In the genomic region with DNA sequence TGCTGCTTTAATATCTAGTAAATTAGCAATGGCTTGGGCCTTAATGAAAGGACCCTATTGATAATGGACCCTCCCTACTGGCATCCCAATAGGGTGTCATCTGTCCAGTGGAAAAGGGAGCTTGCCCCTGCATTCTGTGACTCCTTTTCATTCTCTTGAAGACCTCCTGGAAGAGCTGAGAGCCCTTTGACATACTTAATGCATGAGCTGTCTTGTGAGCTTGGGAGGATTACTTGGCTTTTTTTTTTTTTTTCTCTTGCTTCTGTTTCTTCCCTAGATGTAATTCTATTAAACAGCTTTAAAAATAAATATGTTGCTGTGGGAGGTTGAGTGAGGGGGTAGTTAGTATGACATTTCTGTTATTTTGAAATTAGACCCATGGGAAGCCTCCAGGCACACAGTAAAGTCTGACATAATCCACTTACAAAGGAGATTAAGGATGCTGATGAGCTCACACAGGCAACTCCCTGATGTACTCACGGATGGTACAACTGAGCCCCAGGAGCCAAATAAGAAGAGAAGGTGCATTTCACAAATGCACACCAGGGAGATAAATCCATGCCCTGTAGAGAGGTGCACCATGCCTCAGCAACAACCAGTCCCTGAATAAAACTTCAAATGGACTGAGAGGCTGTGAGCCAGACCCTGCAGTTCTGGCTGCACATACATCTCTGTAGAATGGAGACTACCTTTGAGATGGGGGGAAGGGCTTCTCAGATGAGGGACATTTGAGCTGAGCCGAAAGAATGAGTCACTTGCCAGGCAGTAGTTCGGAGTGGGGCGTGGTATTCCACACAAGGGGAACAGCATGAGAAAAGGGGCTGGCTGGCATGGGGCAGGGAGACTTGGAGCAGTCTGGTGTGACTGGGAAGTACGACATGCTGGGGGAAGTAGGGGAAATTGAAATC, we compare ENCODE assay signal across 9 cellular contexts.
DNase-seq lines count a peak whose midpoint lies in the region; ATAC-seq, FAIRE-seq and TF ChIP-seq lines count a peak whose summit lies in the region.
"Had no signal": no experiment of that assay in that cellular context is flagged by ENCODE, and none has a peak within 500 bp of the region (broad histone marks: within the 10 kb centered on the region; RNA-seq: fewer than 3 reads in every experiment).

No MANE protein-coding gene starts in this region.

- H4K91ac ChIP-seq in H9 (ENCODE audit: insufficient read length, low read depth, low read length) = no peak overlapping the region

- CTCF ChIA-PET in PC-9 (lab: Charles Lee) = interaction anchor here (0.7 kb wide), 1 partner anchor 10 kb away, joined by 4 read pairs; no protein-coding TSS in a partner anchor

- H3K56ac ChIP-seq in H9 (ENCODE audit: insufficient read length, low read depth, low read length) = no peak overlapping the region

- no peak overlapping the region for H3K23ac ChIP-seq in H9 (ENCODE audit: insufficient read length, low read depth, low read length)

- intact Hi-C loops in PC-9 (cut with micrococcal nuclease; ENCODE audit: unreplicated experiment) = no loop called here

- H2AFZ ChIP-seq in H9 (ENCODE audit: low read length) = no peak overlapping the region
- no peak overlapping the region for H2AFZ ChIP-seq in PC-9
- no peak overlapping the region for H2AFZ ChIP-seq in smooth muscle cell (ENCODE audit: low read depth)

- WGBS in H9 (ENCODE audit: extremely low coverage, insufficient read length, low lambda C conversion rate) = no CpG with 5 or more reads among the region's 5 CpGs
- WGBS in smooth muscle cell (ENCODE audit: low lambda C conversion rate) = 9% methylated on average over 5 of the region's 5 CpGs
- WGBS in small intestine, 3 donors = 61 to 71% (median 68%) methylated on average over 5 of the region's 5 CpGs

- no peak overlapping the region for H2BK20ac ChIP-seq in H9 (ENCODE audit: low read depth, low read length, poor library complexity, severe bottlenecking)

- H4K20me1 ChIP-seq in H9 (ENCODE audit: control insufficient read depth, insufficient read depth, insufficient read length) (no peaks in the 10 kb centered on the region), PC-9 (ENCODE audit: insufficient read depth) (no peaks in the 10 kb centered on the region), smooth muscle cell (ENCODE audit: low read depth) (no peaks in the 10 kb centered on the region)

- H3K27me3 ChIP-seq in H9 (ENCODE audit: insufficient read depth, low read length) (no peaks in the 10 kb centered on the region), PC-9 (ENCODE audit: insufficient read depth, low read depth) (no peaks in the 10 kb centered on the region), smooth muscle cell (ENCODE audit: low read depth) (no peaks in the 10 kb centered on the region), small intestine (ENCODE audit: control insufficient read depth in 2 of 2, insufficient read depth in 2 of 2, low read length in 2 of 2) (no peaks in the 10 kb centered on the region)

- H3K18ac ChIP-seq in H9 (ENCODE audit: insufficient read length, low read depth, low read length) = no peak overlapping the region

- H2BK120ac ChIP-seq in H9 (ENCODE audit: low read depth, low read length, poor library complexity, severe bottlenecking) = no peak overlapping the region

- POLR2A ChIA-PET in PC-9 (lab: Charles Lee; ENCODE audit: unreplicated experiment) = no interaction called here

- H3K27ac Mint-ChIP-seq in H9 = peak overlapping the region in 2 of 3 experiments; percentile 8 to 71; a peak in 2 of 7 replicates
- H3K27ac Mint-ChIP-seq: naive thymus-derived CD8-positive, alpha-beta T cell had no signal

- no peak overlapping the region for H3T11ph ChIP-seq in H9 (ENCODE audit: low read length)

- H3K23me2 ChIP-seq in H9 (ENCODE audit: insufficient read length, low read depth, low read length, poor library complexity, severe bottlenecking) = no peaks in the 10 kb centered on the region

- H3K4ac ChIP-seq in H9 (ENCODE audit: low read depth, low read length) = no peak overlapping the region

- H3K27ac ChIP-seq in H9 (ENCODE audit: insufficient read length, low read depth, low read length) (no peak overlapping the region), PC-9 (no peak overlapping the region; the same call in 1 of the 2 replicates), smooth muscle cell (ENCODE audit: low read depth) (peak overlapping the region; percentile 81), small intestine (ENCODE audit: low read depth in 1 of 2, low read length in 1 of 2) (no peak overlapping the region)

- H3K4me2 ChIP-seq in H9 (ENCODE audit: insufficient read depth, insufficient read length, low read length) = no peak overlapping the region
- peak overlapping the region; percentile 58 for H3K4me2 ChIP-seq in PC-9
- peak overlapping the region; percentile 58 for H3K4me2 ChIP-seq in smooth muscle cell

- H2BK12ac ChIP-seq in H9 (ENCODE audit: insufficient read length, low read depth, low read length) = no peak overlapping the region

- no peak overlapping the region for H4K5ac ChIP-seq in H9 (ENCODE audit: insufficient read length, low read depth, low read length)

- 0 out of 5 replicates have a peak overlapping the region, but pooled peaks of 1 of the 2 experiments have one; percentile 7 for H3K4me3 Mint-ChIP-seq in H9
- H3K4me3 Mint-ChIP-seq: naive thymus-derived CD8-positive, alpha-beta T cell had no signal

- no peak overlapping the region for H2BK15ac ChIP-seq in H9 (ENCODE audit: low read depth, low read length)

- no peak overlapping the region for H2BK5ac ChIP-seq in H9 (ENCODE audit: insufficient read length, low read length)

- no peak overlapping the region for H3K4me3 ChIP-seq in PC-9
- no peak overlapping the region for H3K4me3 ChIP-seq in fibroblast of the aortic adventitia (ENCODE audit: low read depth, low read length)
- no peak overlapping the region for H3K4me3 ChIP-seq in smooth muscle cell
- H3K4me3 ChIP-seq in small intestine (ENCODE audit: low read depth in 1 of 2, low read length in 2 of 2) = no peak overlapping the region

- FAIRE-seq in small intestine (lab: Jason Lieb, UNC) = no peak

- H3K36me3 ChIP-seq in PC-9 (ENCODE audit: low read depth) (no peaks in the 10 kb centered on the region), smooth muscle cell (ENCODE audit: low read depth) (no peaks in the 10 kb centered on the region), small intestine (ENCODE audit: control insufficient read depth in 2 of 2, insufficient read depth in 2 of 2, low read length in 2 of 2) (no peaks in the 10 kb centered on the region)

- peaks cover 5 to 6% of the 10 kb centered on the region in 2 experiments; a peak in 3 of 5 replicates for H3K9me3 Mint-ChIP-seq in H9

- no peak overlapping the region for H4K8ac ChIP-seq in H9 (replicated peaks; ENCODE audit: insufficient read length, low read depth, low read length)

- TF ChIP-seq CTCF in H9 (conservative IDR thresholded peaks at IDR 0.05) (no peak), PC-9 (conservative IDR thresholded peaks at IDR 0.05) (no peak), fibroblast of the aortic adventitia (IDR thresholded peaks at IDR 0.05; ENCODE audit: insufficient read depth, low read length) (no peak), smooth muscle cell (IDR thresholded peaks at IDR 0.05; ENCODE audit: borderline replicate concordance, insufficient read depth, poor library complexity, severe bottlenecking) (no peak)

- H3K4me1 ChIP-seq in H9 (ENCODE audit: insufficient read depth, low read length) (peaks cover 2% of the 10 kb centered on the region; the same call in 1 of the 2 replicates), PC-9 (replicated peaks; ENCODE audit: insufficient read depth) (peaks cover 13% of the 10 kb centered on the region), smooth muscle cell (ENCODE audit: low read depth) (peaks cover 37% of the 10 kb centered on the region), small intestine (ENCODE audit: control insufficient read depth in 2 of 2, insufficient read depth in 1 of 2, low read depth in 1 of 2, low read length in 1 of 2) (no peaks in the 10 kb centered on the region)

- DNase-seq in H9 (no peak), PC-9 (peak; percentile 65 to 71), fibroblast of the aortic adventitia (ENCODE audit: low read depth) (peak; percentile 8), smooth muscle cell (lab: John Stamatoyannopoulos, UW; ENCODE audit: unreplicated experiment) (no peak), small intestine (no peak)
- no peak for DNase-seq in activated CD8-positive, alpha-beta memory T cell treated with anti-CD3 and anti-CD28 coated beads, Interleukin-2, amount 50 U/mL, for 4 hours
- DNase-seq: naive thymus-derived CD8-positive, alpha-beta T cell; SIG-M5 had no signal

- H3F3A ChIP-seq in PC-9 (ENCODE audit: insufficient read depth, low read depth) (no peaks in the 10 kb centered on the region; the same call in 1 of the 2 replicates), smooth muscle cell (ENCODE audit: low read depth) (peaks cover 4% of the 10 kb centered on the region)

- H3K9me3 ChIP-seq in H9 (ENCODE audit: control insufficient read depth, low read depth, low read length) (no peaks in the 10 kb centered on the region), PC-9 (ENCODE audit: insufficient read depth, low read depth) (no peaks in the 10 kb centered on the region), smooth muscle cell (replicated peaks; ENCODE audit: low read depth) (no peaks in the 10 kb centered on the region), small intestine (ENCODE audit: control insufficient read depth, low read depth) (no peaks in the 10 kb centered on the region)

- H3K9me2 ChIP-seq in PC-9 (ENCODE audit: insufficient read depth) = no peaks in the 10 kb centered on the region

- H3K14ac ChIP-seq in H9 (ENCODE audit: insufficient read depth, low read length) = no peak overlapping the region

- H3K79me2 ChIP-seq in H9 (ENCODE audit: insufficient read depth, low read length) (no peaks in the 10 kb centered on the region), PC-9 (ENCODE audit: low read depth) (no peaks in the 10 kb centered on the region), smooth muscle cell (ENCODE audit: low read depth) (no peaks in the 10 kb centered on the region)

- H2AK5ac ChIP-seq in H9 (ENCODE audit: insufficient read length, low read length) = no peak overlapping the region

- no peak overlapping the region for H3K9ac ChIP-seq in H9 (ENCODE audit: extremely low read depth, insufficient read length, low read length)
- peak overlapping the region; percentile 32 for H3K9ac ChIP-seq in smooth muscle cell (ENCODE audit: low read depth)

- no peaks in the 10 kb centered on the region for H3K27me3 Mint-ChIP-seq in H9 (ENCODE audit: low read depth)

- no peaks in the 10 kb centered on the region for H3K79me1 ChIP-seq in H9 (ENCODE audit: insufficient read depth, low read depth, low read length, poor library complexity, severe bottlenecking)

- peaks cover 0 to 7% (median 0%) of the 10 kb centered on the region in 3 experiments; a peak in 2 of 7 replicates for H3K36me3 Mint-ChIP-seq in H9 (ENCODE audit: insufficient read depth in 1 of 3, low read depth in 3 of 3)

- BruUV-seq in PC-9 (replicated peaks; lab: Mats Ljungman, UMichigan) = no TSS peak

- H3K4me1 Mint-ChIP-seq in H9 = peaks cover 20 to 31% of the 10 kb centered on the region in 2 experiments

- ATAC-seq in GM21423 (IDR thresholded peaks at IDR 0.05; ENCODE audit: unreplicated experiment) = no peak
- ATAC-seq: naive thymus-derived CD8-positive, alpha-beta T cell had no signal

Comparison
In these comparisons a context has a peak if more than half of its experiments do, and no peak if none do; other contexts are left out.
1. DNase-seq: peak in PC-9 (2 of 2) and fibroblast of the aortic adventitia (single experiment); none in H9 (single experiment), smooth muscle cell (single experiment), activated CD8-positive, alpha-beta memory T cell treated with anti-CD3 and anti-CD28 coated beads, Interleukin-2, amount 50 U/mL, for 4 hours (single experiment) and small intestine (single experiment).